In genomic region chr10:17226891-17227303, GRCh38 we compare ENCODE assay signal across 1 cellular context.
TF ChIP-seq lines count a peak whose summit lies in the region.

No MANE protein-coding gene starts in this region.

TF ChIP-seq in GM12878, 131 proteins besides CTCF, POLR2A, EP300 and RAD21 (continued from another document):
- TF ChIP-seq CUX1 (IDR thresholded peaks at IDR 0.05; ENCODE audit: insufficient replicate concordance, low read depth, low read length) (no peak), CBX5 (IDR thresholded peaks at IDR 0.05; ENCODE audit: low read depth) (no peak), POLR2AphosphoS2 (IDR thresholded peaks at IDR 0.05; ENCODE audit: low read depth, low read length) (no peak), FOXM1 (IDR thresholded peaks at IDR 0.05; ENCODE audit: low read depth, low read length) (no peak), MTA3 (IDR thresholded peaks at IDR 0.05; ENCODE audit: borderline replicate concordance, low read length) (no peak), ZNF207 (IDR thresholded peaks at IDR 0.05; ENCODE audit: borderline replicate concordance) (no peak), ZNF687 (IDR thresholded peaks at IDR 0.05) (no peak), USF2 (IDR thresholded peaks at IDR 0.05; ENCODE audit: borderline replicate concordance, low read depth, low read length) (no peak), NFIC (IDR thresholded peaks at IDR 0.05; ENCODE audit: low read depth, low read length) (no peak), ZNF622 (IDR thresholded peaks at IDR 0.05) (no peak), MYB (IDR thresholded peaks at IDR 0.05; ENCODE audit: borderline replicate concordance, low read depth, low read length) (no peak), CREM (IDR thresholded peaks at IDR 0.05; ENCODE audit: low read depth) (no peak), ZNF24 (IDR thresholded peaks at IDR 0.05) (no peak), CEBPZ (IDR thresholded peaks at IDR 0.05; ENCODE audit: low read depth, low read length) (no peak), SREBF1 (IDR thresholded peaks at IDR 0.05; ENCODE audit: low read length) (no peak), ELK1 (IDR thresholded peaks at IDR 0.05; ENCODE audit: low read depth, low read length) (no peak), CHD2 (IDR thresholded peaks at IDR 0.05; ENCODE audit: borderline replicate concordance, low read depth, low read length) (no peak), IKZF2 (IDR thresholded peaks at IDR 0.05) (no peak), CBX3 (IDR thresholded peaks at IDR 0.05; ENCODE audit: borderline replicate concordance, low read depth) (no peak)
